8 cellular contexts compared by ENCODE assay signal in genomic region chr3:30606301-30607031, GRCh38. TPM values are rescaled to one million over a fixed set of nuclear protein-coding genes. Genes with fewer than 3 reads are reported as not detected.
DNase-seq lines count a peak whose midpoint lies in the region; ATAC-seq and TF ChIP-seq lines count a peak whose summit lies in the region.

Gene TGFBR2, plus strand, starts transcription at chr3:30606601. Its CDS starts 283 bp downstream, at chr3:30606884.

- peaks cover 15% of the 10 kb centered on the region for H3K27me3 Mint-ChIP-seq in GM23338 (ENCODE audit: insufficient read depth, low read depth, poor library complexity)

- peaks cover 40% of the 10 kb centered on the region for H3K4me1 Mint-ChIP-seq in GM23338

- ATAC-seq in GM23338 (peak; percentile 87), right cardiac atrium (peak; percentile 98)

- H3K4me3 Mint-ChIP-seq in GM23338: peak within 1 kb of the TSS; percentile 95

- peaks cover 43% of the 10 kb centered on the region for H3K79me2 ChIP-seq in GM23338 (replicated peaks; ENCODE audit: insufficient read depth)

- H2AFZ ChIP-seq in GM23338: peak within 1 kb of the TSS; percentile 82

- peaks cover 38% of the 10 kb centered on the region for H3K4me1 ChIP-seq in GM23338 (ENCODE audit: insufficient read depth)
- peaks cover 5% of the 10 kb centered on the region for H3K4me1 ChIP-seq in right cardiac atrium (ENCODE audit: control insufficient read depth, insufficient read depth, low read length)
- H3K4me1 ChIP-seq in uterus: no peaks in the 10 kb centered on the region

- no peak within 1 kb of the TSS for H3K27ac ChIP-seq in GM23338 (ENCODE audit: low read depth)
- H3K27ac ChIP-seq in angular gyrus (ENCODE audit: low read depth, low read length): peak within 1 kb of the TSS; percentile 13
- H3K27ac ChIP-seq in right cardiac atrium (ENCODE audit: low read length): peak within 1 kb of the TSS; percentile 98
- H3K27ac ChIP-seq in uterus: peak within 1 kb of the TSS; percentile 98 to 99

- H3K36me3 Mint-ChIP-seq in GM23338 (ENCODE audit: low read depth): no peaks in the 10 kb centered on the region

- intact Hi-C loops in T-helper 2 cell treated with Interferon-gamma antibody and Interleukin-4, amounts not matched to agents 100 ng/mL and 5 ng/mL, for 36 hours (cut with micrococcal nuclease): loop anchor here (1.0 to 10.0 kb wide), 4 partner anchors 25 to 252 kb away; no protein-coding TSS in a partner anchor
- intact Hi-C loops in right cardiac atrium (cut with DNase I) (loop anchor here in 2 of 4 donors (10.0 kb wide), 3 partner anchors 72 to 82 kb away; no protein-coding TSS in a partner anchor), uterus (cut with DNase I; ENCODE audit: low total_unique reads) (no loop called here)

- H4K20me1 ChIP-seq in GM23338 (replicated peaks; ENCODE audit: insufficient read depth): no peaks in the 10 kb centered on the region; the same call in 1 of the 2 replicates

- peak within 1 kb of the TSS; percentile 83 for H3K27ac Mint-ChIP-seq in GM23338

- H3K9me3 ChIP-seq in right cardiac atrium (ENCODE audit: control insufficient read depth, low read length) (no peaks in the 10 kb centered on the region), uterus (no peaks in the 10 kb centered on the region)

- DNase-seq in G401 (ENCODE audit: low spot score) (peak; percentile 7), GM23338 (ENCODE audit: low spot score) (peak; percentile 87), LHCN-M2 (ENCODE audit: low read depth) (peak; percentile 99), right cardiac atrium (peak; percentile 97 to 98 (median 98)), putamen (ENCODE audit: low spot score) (peak; percentile 69), uterus (peak; percentile 95 to 97)

- in situ Hi-C loops in G401 (cut with HindIII; ENCODE audit: low sequenced_read_pairs): no loop called here

- H3K4me3 ChIP-seq in GM23338: peak within 1 kb of the TSS; percentile 90
- peak within 1 kb of the TSS; percentile 94 for H3K4me3 ChIP-seq in right cardiac atrium (ENCODE audit: low read length)
- H3K4me3 ChIP-seq in uterus: peak within 1 kb of the TSS; percentile 79 to 95

- WGBS in right cardiac atrium: under 1% methylated on average over 71 of the region's 71 CpGs

- no peaks in the 10 kb centered on the region; the same call in 1 of the 2 replicates for H3K27me3 ChIP-seq in GM23338 (ENCODE audit: insufficient read depth)
- no peaks in the 10 kb centered on the region for H3K27me3 ChIP-seq in right cardiac atrium (ENCODE audit: control insufficient read depth, insufficient read depth)
- no peaks in the 10 kb centered on the region for H3K27me3 ChIP-seq in uterus

- peak within 1 kb of the TSS; percentile 84 for H3K4me2 ChIP-seq in GM23338

- 0 out of 2 replicates have a peak, but pooled peaks cover 6% of the 10 kb centered on the region for H3K9me2 ChIP-seq in GM23338 (ENCODE audit: insufficient read depth)

- TF ChIP-seq CTCF in GM23338 (conservative IDR thresholded peaks at IDR 0.05; ENCODE audit: low read depth in 2 of 2): no peak
- TF ChIP-seq CTCF in uterus (IDR thresholded peaks at IDR 0.05): peak in 2 of 4 experiments; percentile 42 to 52

- peak; percentile 83 to 89 for TF ChIP-seq POLR2A in uterus (IDR thresholded peaks at IDR 0.05)

- H3K36me3 ChIP-seq in GM23338 (ENCODE audit: insufficient read depth) (no peaks in the 10 kb centered on the region), uterus (no peaks in the 10 kb centered on the region)

- H3K9me3 Mint-ChIP-seq in GM23338: no peaks in the 10 kb centered on the region

- no peaks in the 10 kb centered on the region for H3F3A ChIP-seq in GM23338 (replicated peaks; ENCODE audit: low read depth)

TF ChIP-seq in GM23338, 12 proteins besides CTCF, POLR2A, EP300 and RAD21:
- no peak for TF ChIP-seq JUNB (IDR thresholded peaks at IDR 0.05; ENCODE audit: unreplicated experiment)
- no peak for TF ChIP-seq REST (IDR thresholded peaks at IDR 0.05; ENCODE audit: unreplicated experiment)
- 0 out of 2 replicates have a peak, but pooled peaks have one; percentile 28 for TF ChIP-seq ETS1 (IDR thresholded peaks at IDR 0.05)
- no peak for TF ChIP-seq EZH2 (IDR thresholded peaks at IDR 0.05; ENCODE audit: low read depth, unreplicated experiment)
- TF ChIP-seq NANOG (IDR thresholded peaks at IDR 0.05; ENCODE audit: borderline replicate concordance): no peak
- no peak for TF ChIP-seq EZH2phosphoT487 (IDR thresholded peaks at IDR 0.05; ENCODE audit: unreplicated experiment)
- no peak for TF ChIP-seq STAT1 (IDR thresholded peaks at IDR 0.05; ENCODE audit: unreplicated experiment)
- peak; percentile 65 for TF ChIP-seq POLR2AphosphoS5 (IDR thresholded peaks at IDR 0.05; ENCODE audit: low read depth)
- TF ChIP-seq ZNF331 (CRISPR knock-in tag; IDR thresholded peaks at IDR 0.05; ENCODE audit: low read depth): no peak
- no peak for TF ChIP-seq ZNF114 (CRISPR knock-in tag; IDR thresholded peaks at IDR 0.05)
- no peak for TF ChIP-seq CREB1 (CRISPR knock-in tag; IDR thresholded peaks at IDR 0.05; ENCODE audit: low read depth)

RNA-seq across cellular contexts. Expression of gene TGFBR2, which starts in this region (rescaled TPM):
- 0.81 TPM in 1 of 2 replicates, not detected in the other for total RNA-seq in G401 (2014; rRNA removed; shearing (Covaris generic))
- total RNA-seq in GM23338 (2014; rRNA removed; shearing (Covaris generic)): 12.2 and 13.0 TPM in 2 replicates
- polyA plus RNA-seq in GM23338 (2016; fragmentation: Nextera tagmentation; extraction: Ambion mirVana): 3.7 and 4.7 TPM in 2 replicates
- total RNA-seq in LHCN-M2 (2014; rRNA removed): 278 and 330 TPM in 2 replicates
- polyA plus RNA-seq in LHCN-M2 (2012): 121 TPM
- total RNA-seq in T-helper 2 cell treated with Interferon-gamma antibody and Interleukin-4, amounts not matched to agents 100 ng/mL and 5 ng/mL, for 36 hours: 43.6 and 44.2 TPM in 2 replicates
- 100 to 1,000 TPM; 196 to 255 (median 212) TPM for total RNA-seq in right cardiac atrium
- 77.7 TPM for polyA plus RNA-seq in right cardiac atrium
- 100 to 1,000 TPM in 3 of 4 donors, 10 to 100 TPM in 1; 95.3 to 255 (median 211) TPM for total RNA-seq in uterus

Comparison
In these comparisons a context has a peak if more than half of its experiments do, and no peak if none do; other contexts are left out.
1. RNA of gene TGFBR2 (polyA plus RNA-seq): 77.7 TPM in right cardiac atrium (single experiment); 3.7 to 4.7 TPM in GM23338; every median in the first group is over 10 times any median in the second.
2. Peak in DNase-seq in G401; RNA of the gene not detected or under 1 TPM.
3. DNase-seq: peak in every context shown above with its lines; median percentile 99 in LHCN-M2; 98 in right cardiac atrium; 96 in uterus; 87 in GM23338; 69 in putamen; 7 in G401.
4. Peak in every context shown above with its lines, with median percentiles within 50 percentile points of each other: H3K4me3 ChIP-seq.